In genomic region chr10:3425713-3426112, GRCh38 we compare ENCODE assay signal across 1 cellular context.
TF ChIP-seq lines count a peak whose summit lies in the region.

No MANE protein-coding gene starts in this region.

TF ChIP-seq in IMR-90, 13 proteins besides CTCF, POLR2A, EP300 and RAD21:
- TF ChIP-seq FOS (IDR thresholded peaks at IDR 0.05; ENCODE audit: low read depth, low read length) (no peak), SMC3 (IDR thresholded peaks at IDR 0.05; ENCODE audit: low read depth, low read length) (no peak), MAZ (IDR thresholded peaks at IDR 0.05; ENCODE audit: borderline replicate concordance, low read depth, low read length) (no peak), CHD1 (IDR thresholded peaks at IDR 0.05; ENCODE audit: low read depth, low read length) (no peak)
